Comparison of ENCODE assay signal across 1 cellular context in the genomic region with DNA sequence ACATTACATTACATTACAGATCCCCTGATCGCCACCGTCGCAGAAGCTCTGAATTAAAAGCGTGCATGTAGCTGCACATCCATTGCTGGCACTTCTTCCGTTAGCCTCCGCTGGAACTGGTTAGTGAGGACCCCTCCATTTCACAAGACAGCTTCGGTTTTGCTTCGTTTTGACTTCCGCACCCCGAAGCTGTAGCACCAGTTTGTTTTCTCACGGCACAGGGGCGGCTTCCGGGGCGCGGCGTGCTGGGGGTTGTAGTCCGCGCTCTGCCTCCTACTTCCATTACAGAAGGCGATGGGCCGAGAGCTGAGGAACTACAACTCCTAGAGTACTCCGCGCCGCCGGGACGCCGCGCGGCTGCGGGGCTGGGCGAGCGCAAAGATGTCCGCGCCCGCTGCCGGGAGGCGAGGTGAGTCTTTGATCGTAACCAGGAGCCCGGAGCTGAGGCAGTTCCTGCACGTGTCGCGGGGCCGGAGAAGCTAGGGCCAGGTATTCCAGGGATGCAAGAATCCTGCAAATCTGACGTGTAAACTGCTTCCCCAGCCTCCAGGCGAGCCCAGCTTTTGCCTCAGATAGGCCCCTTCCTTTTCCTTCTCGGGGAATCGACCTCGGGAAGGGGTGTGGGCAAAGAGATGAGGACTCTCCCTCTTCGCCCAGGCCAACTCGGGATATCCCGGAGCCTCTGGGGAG.
TF ChIP-seq lines count a peak whose summit lies in the region.

Gene PEX26, plus strand, starts transcription at position 352 of the 690 bp plus-strand sequence. CDS start 387 bp downstream, outside the sequence.

TF ChIP-seq in Ishikawa, 13 proteins besides CTCF, POLR2A, EP300 and RAD21 (continued from another document):
- TF ChIP-seq ZBTB7A (IDR thresholded peaks at IDR 0.05; ENCODE audit: low read depth) = no peak
- peak; percentile 66 for TF ChIP-seq MAX (IDR thresholded peaks at IDR 0.05)
- no peak for TF ChIP-seq CREB1 (IDR thresholded peaks at IDR 0.05; ENCODE audit: low read depth)
- TF ChIP-seq TCF12 (IDR thresholded peaks at IDR 0.05; ENCODE audit: low read depth) = peak; percentile 65; the same call in 1 of the 2 replicates
- no peak for TF ChIP-seq TEAD4 (IDR thresholded peaks at IDR 0.05)
